ENCODE assay signal across 14 cellular contexts in genomic region chr18:58803978-58804377, GRCh38.
"Had no signal": no experiment of that assay in that cellular context is flagged by ENCODE, and none has a peak within 500 bp of the region (broad histone marks: within the 10 kb centered on the region; RNA-seq: fewer than 3 reads in every experiment).

No MANE protein-coding gene starts in this region.

- H3K4me1 ChIP-seq: esophagus muscularis mucosa, lower lobe of right lung, thyroid gland had no signal

- H3K9me3 ChIP-seq: esophagus muscularis mucosa, lower lobe of right lung, neutrophil, thyroid gland, vagina had no signal

- H3K27ac Mint-ChIP-seq: activated CD4-positive, alpha-beta memory T cell treated with anti-CD3 and anti-CD28 coated beads for 36 hours; activated naive CD8-positive, alpha-beta T cell treated with anti-CD3 and anti-CD28 coated beads for 36 hours had no signal

- H3K36me3 ChIP-seq: esophagus muscularis mucosa, lower lobe of right lung, neutrophil, thyroid gland, vagina had no signal

- H3K4me3 Mint-ChIP-seq: activated CD4-positive, alpha-beta memory T cell treated with anti-CD3 and anti-CD28 coated beads for 36 hours; activated naive CD8-positive, alpha-beta T cell treated with anti-CD3 and anti-CD28 coated beads for 36 hours had no signal

- H3K4me3 ChIP-seq: esophagus muscularis mucosa, lower lobe of right lung, thyroid gland, vagina had no signal

- H3K9me3 Mint-ChIP-seq: activated CD4-positive, alpha-beta memory T cell treated with anti-CD3 and anti-CD28 coated beads for 36 hours; activated naive CD8-positive, alpha-beta T cell treated with anti-CD3 and anti-CD28 coated beads for 36 hours had no signal

- H3K4me1 Mint-ChIP-seq: activated naive CD8-positive, alpha-beta T cell treated with anti-CD3 and anti-CD28 coated beads for 36 hours had no signal

- H3K27ac ChIP-seq: esophagus muscularis mucosa, lower lobe of right lung, neutrophil, thyroid gland, vagina had no signal

- DNase-seq: activated CD4-positive, alpha-beta memory T cell treated with anti-CD3 and anti-CD28 coated beads for 36 hours; activated gamma-delta T cell treated with Interleukin-2 at 50 U/mL for 16 hours; activated naive CD8-positive, alpha-beta T cell treated with anti-CD3 and anti-CD28 coated beads for 36 hours; activated T-cell treated with anti-CD3 and anti-CD28 coated beads, Interleukin-2, amount 50 U/mL, for 48 hours; foreskin fibroblast; left cardiac atrium; lower lobe of right lung; midbrain; right cardiac atrium; small intestine; thyroid gland had no signal

- H3K36me3 Mint-ChIP-seq: activated CD4-positive, alpha-beta memory T cell treated with anti-CD3 and anti-CD28 coated beads for 36 hours; activated naive CD8-positive, alpha-beta T cell treated with anti-CD3 and anti-CD28 coated beads for 36 hours had no signal

- H3K27me3 ChIP-seq: esophagus muscularis mucosa, neutrophil, thyroid gland, vagina had no signal

- ATAC-seq: left cardiac atrium, lower lobe of right lung had no signal
